ENCODE assay signal across 28 cellular contexts in genomic region chr10:3698312-3698711, GRCh38.
"Had no signal": no experiment of that assay in that cellular context is flagged by ENCODE, and none has a peak within 500 bp of the region (broad histone marks: within the 10 kb centered on the region; RNA-seq: fewer than 3 reads in every experiment).

No MANE protein-coding gene starts in this region.

- H3K4me2 ChIP-seq: neural progenitor cell, smooth muscle cell had no signal

- H3K9me3 ChIP-seq: ovary, psoas muscle, right lobe of liver, sigmoid colon, spleen, suprapubic skin, testis, tibial artery, transverse colon, upper lobe of right lung, uterus had no signal

- H3K4me1 ChIP-seq: parathyroid adenoma, psoas muscle, sigmoid colon, spleen, suprapubic skin, testis, tibial artery, transverse colon, upper lobe of right lung, uterus had no signal

- ATAC-seq: natural killer cell; psoas muscle; right cardiac atrium; right lobe of liver; stimulated activated memory B cell treated with anti-CD40 and anti-IgM and Interleukin-4, amounts not matched to agents 10 μg/mL and 1 μg/mL and 100 μg/mL, for 72 hours; stimulated activated naive CD8-positive, alpha-beta T cell treated with anti-CD3 and anti-CD28 coated beads, Interleukin-15, amount 100 ng/mL, for 72 hours; stimulated activated naive CD8-positive, alpha-beta T cell treated with anti-CD3 and anti-CD28 coated beads, Interleukin-15, Interleukin-2, amounts not matched to agents 100 U/mL and 50 U/mL, for 24 hours; upper lobe of right lung had no signal

- H3K27ac ChIP-seq: neural progenitor cell, ovary, parathyroid adenoma, psoas muscle, right lobe of liver, sigmoid colon, spleen, suprapubic skin, testis, tibial artery, transverse colon, upper lobe of right lung, uterus had no signal

- DNase-seq: natural killer cell; occipital lobe; ovary; posterior cingulate gyrus; psoas muscle; right cardiac atrium; right lobe of liver; sigmoid colon; spleen; stimulated activated CD4-positive, alpha-beta T cell treated with anti-CD3 and anti-CD28 coated beads, Interleukin-12 subunit alpha, Interleukin-12 subunit beta, amount 100 ng/mL, for 4 hours; stimulated activated CD4-positive, alpha-beta T cell treated with anti-CD3 and anti-CD28 coated beads, Interleukin-1b, Interleukin-23, amount 100 ng/mL, for 48 hours; stimulated activated CD4-positive, alpha-beta T cell treated with anti-CD3 and anti-CD28 coated beads, Interleukin-4, amount 100 ng/mL, for 1 hour; stimulated activated CD4-positive, alpha-beta T cell treated with anti-CD3 and anti-CD28 coated beads, Interleukin-4, amount 100 ng/mL, for 4 hours; stimulated activated CD8-positive, alpha-beta memory T cell treated with anti-CD3 and anti-CD28 coated beads, Interleukin-4, amount 100 ng/mL, for 48 hours; stimulated activated naive CD4-positive, alpha-beta T cell; stimulated activated naive CD8-positive, alpha-beta T cell treated with anti-CD3 and anti-CD28 coated beads, Interleukin-15, amount 100 ng/mL, for 72 hours; stimulated activated naive CD8-positive, alpha-beta T cell treated with anti-CD3 and anti-CD28 coated beads, Interleukin-15, Interleukin-2, amounts not matched to agents 100 U/mL and 50 U/mL, for 24 hours; substantia nigra; testis; tibial artery; transverse colon; upper lobe of right lung; uterus had no signal

- H3K9ac ChIP-seq: neural progenitor cell, parathyroid adenoma had no signal

- H3K4me3 ChIP-seq: neural progenitor cell, ovary, psoas muscle, right lobe of liver, sigmoid colon, smooth muscle cell, spleen, suprapubic skin, testis, tibial artery, transverse colon, upper lobe of right lung, uterus had no signal

- H3K27me3 ChIP-seq: neural progenitor cell, ovary, right lobe of liver, sigmoid colon, spleen, suprapubic skin, testis, tibial artery, transverse colon, upper lobe of right lung, uterus had no signal

- H3K36me3 ChIP-seq: neural progenitor cell, ovary, right lobe of liver, sigmoid colon, spleen, suprapubic skin, tibial artery, transverse colon, upper lobe of right lung, uterus had no signal

- H2AFZ ChIP-seq: neural progenitor cell, parathyroid adenoma had no signal

- H3K79me2 ChIP-seq: parathyroid adenoma had no signal
